In the genomic region with DNA sequence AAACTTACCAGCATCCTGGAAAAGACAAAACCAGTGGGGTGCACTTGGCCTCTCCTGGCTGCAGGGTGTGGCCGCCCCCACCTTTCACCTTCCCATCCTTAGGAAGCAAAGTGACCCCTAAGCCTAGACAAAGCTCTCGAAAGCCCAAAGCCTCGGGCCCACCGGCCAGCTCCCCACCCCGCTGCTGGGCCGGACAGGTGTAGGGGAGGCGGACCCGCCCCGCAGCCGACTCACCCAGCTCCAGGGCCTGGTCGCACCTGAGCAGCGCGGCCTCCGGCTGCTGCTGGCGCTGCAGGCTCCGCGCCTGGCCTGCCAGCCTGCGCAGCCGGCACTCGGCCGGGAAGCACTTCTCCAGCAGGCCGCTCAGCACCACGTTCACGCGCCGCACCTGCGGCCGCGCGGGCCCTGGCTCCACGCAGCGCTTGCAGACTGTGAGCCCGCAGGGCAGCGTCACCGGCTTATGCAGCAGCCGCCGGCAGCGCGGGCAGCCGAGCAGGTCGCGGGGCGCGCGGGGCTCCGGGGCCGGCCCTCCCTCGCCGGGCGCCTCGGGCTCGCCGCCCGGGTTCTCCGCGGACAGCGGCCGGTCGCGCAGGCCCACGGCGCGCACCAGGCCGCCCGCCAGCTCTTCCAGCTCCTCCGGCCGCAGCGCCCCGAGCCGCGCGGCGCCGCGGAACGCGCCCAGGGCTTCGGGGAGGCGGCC, we compare ENCODE assay signal across 8 cellular contexts. TPM values are rescaled to one million over a fixed set of nuclear protein-coding genes. Genes with fewer than 3 reads are reported as not detected.
A peak's percentile ranks its signal among the peaks of the same experiment; 100 is the strongest.
DNase-seq lines count a peak whose midpoint lies in the region; FAIRE-seq and TF ChIP-seq lines count a peak whose summit lies in the region.

No MANE protein-coding gene starts in this region.

- DNase-seq in BE2C (peak; percentile 56), HTR-8/SVneo (ENCODE audit: insufficient read length, low spot score) (peak; percentile 38), left ventricle myocardium inferior (peak; percentile 25), pons (ENCODE audit: low spot score) (peak; percentile 11), KBM-7 (no peak), foreskin melanocyte (no peak), NOMO-1 (lab: John Stamatoyannopoulos, UW; ENCODE audit: unreplicated experiment in 2 of 2) (no peak)
- no peak for DNase-seq in activated T-helper 2 cell treated with anti-CD3 and anti-CD28 coated beads, Interferon-gamma antibody, Interleukin-2, Interleukin-4, amounts not matched to agents 10 μg/mL and 5 μg/mL and 100 μg/mL, durations not matched to agents 14 hours and 24 hours and 36 hours (ENCODE audit: low spot score)

- H3K4me3 Mint-ChIP-seq in activated T-helper 2 cell treated with anti-CD3 and anti-CD28 coated beads, Interferon-gamma antibody, Interleukin-2, Interleukin-4, amounts not matched to agents 10 μg/mL and 5 μg/mL and 100 μg/mL, durations not matched to agents 14 hours and 24 hours and 36 hours (ENCODE audit: low read depth), result peak overlapping the region; percentile 57

- H3K9me3 ChIP-seq in BE2C, result no peaks in the 10 kb centered on the region
- peaks cover 13% of the 10 kb centered on the region for H3K9me3 ChIP-seq in left ventricle myocardium inferior (replicated peaks)

- H3K9me3 Mint-ChIP-seq in activated T-helper 2 cell treated with anti-CD3 and anti-CD28 coated beads, Interferon-gamma antibody, Interleukin-2, Interleukin-4, amounts not matched to agents 10 μg/mL and 5 μg/mL and 100 μg/mL, durations not matched to agents 14 hours and 24 hours and 36 hours, result peaks cover 23% of the 10 kb centered on the region

- TF ChIP-seq CTCF in BE2C (IDR thresholded peaks at IDR 0.05; ENCODE audit: low read depth, low read length) (0 out of 2 replicates have a peak, but pooled peaks have one; percentile 8), left ventricle myocardium inferior (IDR thresholded peaks at IDR 0.05; ENCODE audit: borderline replicate concordance) (peak; percentile 53)

- no peaks in the 10 kb centered on the region for H3K4me1 ChIP-seq in BE2C
- peaks cover 31% of the 10 kb centered on the region for H3K4me1 ChIP-seq in left ventricle myocardium inferior

- peak; percentile 44 for FAIRE-seq in HTR-8/SVneo (lab: Jason Lieb, UNC)

- intact Hi-C loops in activated T-helper 2 cell treated with anti-CD3 and anti-CD28 coated beads, Interferon-gamma antibody, Interleukin-2, Interleukin-4, amounts not matched to agents 10 μg/mL and 5 μg/mL and 100 μg/mL, durations not matched to agents 14 hours and 24 hours and 36 hours (cut with micrococcal nuclease), result loop anchor here (5.0 kb wide), 1 partner anchor 59 kb away; no protein-coding TSS in a partner anchor
- intact Hi-C loops in left ventricle myocardium inferior (cut with micrococcal nuclease), result no loop called here

- in situ Hi-C loops in KBM-7 (cut with MboI; ENCODE audit: low pct_unique_long_range_greater_than_20kb, low sequenced_read_pairs), result no loop called here

- peaks cover 66% of the 10 kb centered on the region for H3K27me3 Mint-ChIP-seq in activated T-helper 2 cell treated with anti-CD3 and anti-CD28 coated beads, Interferon-gamma antibody, Interleukin-2, Interleukin-4, amounts not matched to agents 10 μg/mL and 5 μg/mL and 100 μg/mL, durations not matched to agents 14 hours and 24 hours and 36 hours (ENCODE audit: low read depth)

- peak overlapping the region; percentile 87 for H3K27ac ChIP-seq in left ventricle myocardium inferior (replicated peaks)

- H3K27ac Mint-ChIP-seq in activated T-helper 2 cell treated with anti-CD3 and anti-CD28 coated beads, Interferon-gamma antibody, Interleukin-2, Interleukin-4, amounts not matched to agents 10 μg/mL and 5 μg/mL and 100 μg/mL, durations not matched to agents 14 hours and 24 hours and 36 hours, result no peak overlapping the region

- H3K4me1 Mint-ChIP-seq in activated T-helper 2 cell treated with anti-CD3 and anti-CD28 coated beads, Interferon-gamma antibody, Interleukin-2, Interleukin-4, amounts not matched to agents 10 μg/mL and 5 μg/mL and 100 μg/mL, durations not matched to agents 14 hours and 24 hours and 36 hours (ENCODE audit: low read depth), result peaks cover 2% of the 10 kb centered on the region

- H3K27me3 ChIP-seq in BE2C (no peaks in the 10 kb centered on the region), left ventricle myocardium inferior (ENCODE audit: low read depth) (peaks cover 41% of the 10 kb centered on the region)

- H3K36me3 ChIP-seq in BE2C (no peaks in the 10 kb centered on the region), left ventricle myocardium inferior (no peaks in the 10 kb centered on the region)

- H3K4me3 ChIP-seq in BE2C (ENCODE audit: low read depth, low read length), result peak overlapping the region; percentile 59
- H3K4me3 ChIP-seq in left ventricle myocardium inferior, result peak overlapping the region; percentile 72

- H3K36me3 Mint-ChIP-seq in activated T-helper 2 cell treated with anti-CD3 and anti-CD28 coated beads, Interferon-gamma antibody, Interleukin-2, Interleukin-4, amounts not matched to agents 10 μg/mL and 5 μg/mL and 100 μg/mL, durations not matched to agents 14 hours and 24 hours and 36 hours (ENCODE audit: low read depth), result peaks cover 7% of the 10 kb centered on the region

RNA-seq across cellular contexts. Expression of a gene that starts 1.0 kb away (rescaled TPM):
- polyA plus RNA-seq in BE2C (2012; ENCODE audit: insufficient read depth, insufficient read length, low read depth), result 3.3 TPM
- 0.21 and 0.28 TPM in 2 replicates for total RNA-seq in activated T-helper 2 cell treated with anti-CD3 and anti-CD28 coated beads, Interferon-gamma antibody, Interleukin-2, Interleukin-4, amounts not matched to agents 10 μg/mL and 5 μg/mL and 100 μg/mL, durations not matched to agents 14 hours and 24 hours and 36 hours
- total RNA-seq in left ventricle myocardium inferior, result 19.0 TPM

Comparison
In these comparisons a context has a peak if more than half of its experiments do, and no peak if none do; other contexts are left out.
1. DNase-seq: peak in BE2C (single experiment), HTR-8/SVneo (single experiment), left ventricle myocardium inferior (single experiment) and pons (single experiment); none in activated T-helper 2 cell treated with anti-CD3 and anti-CD28 coated beads, Interferon-gamma antibody, Interleukin-2, Interleukin-4, amounts not matched to agents 10 μg/mL and 5 μg/mL and 100 μg/mL, durations not matched to agents 14 hours and 24 hours and 36 hours (single experiment), KBM-7 (single experiment), foreskin melanocyte (single experiment) and NOMO-1 (0 of 2).
2. RNA of a gene that starts 1.0 kb away (total RNA-seq): 19.0 TPM in left ventricle myocardium inferior (single experiment); 0.21 to 0.28 TPM in activated T-helper 2 cell treated with anti-CD3 and anti-CD28 coated beads, Interferon-gamma antibody, Interleukin-2, Interleukin-4, amounts not matched to agents 10 μg/mL and 5 μg/mL and 100 μg/mL, durations not matched to agents 14 hours and 24 hours and 36 hours; every median in the first group is over 10 times any median in the second.